8 cellular contexts compared by ENCODE assay signal in the genomic region with DNA sequence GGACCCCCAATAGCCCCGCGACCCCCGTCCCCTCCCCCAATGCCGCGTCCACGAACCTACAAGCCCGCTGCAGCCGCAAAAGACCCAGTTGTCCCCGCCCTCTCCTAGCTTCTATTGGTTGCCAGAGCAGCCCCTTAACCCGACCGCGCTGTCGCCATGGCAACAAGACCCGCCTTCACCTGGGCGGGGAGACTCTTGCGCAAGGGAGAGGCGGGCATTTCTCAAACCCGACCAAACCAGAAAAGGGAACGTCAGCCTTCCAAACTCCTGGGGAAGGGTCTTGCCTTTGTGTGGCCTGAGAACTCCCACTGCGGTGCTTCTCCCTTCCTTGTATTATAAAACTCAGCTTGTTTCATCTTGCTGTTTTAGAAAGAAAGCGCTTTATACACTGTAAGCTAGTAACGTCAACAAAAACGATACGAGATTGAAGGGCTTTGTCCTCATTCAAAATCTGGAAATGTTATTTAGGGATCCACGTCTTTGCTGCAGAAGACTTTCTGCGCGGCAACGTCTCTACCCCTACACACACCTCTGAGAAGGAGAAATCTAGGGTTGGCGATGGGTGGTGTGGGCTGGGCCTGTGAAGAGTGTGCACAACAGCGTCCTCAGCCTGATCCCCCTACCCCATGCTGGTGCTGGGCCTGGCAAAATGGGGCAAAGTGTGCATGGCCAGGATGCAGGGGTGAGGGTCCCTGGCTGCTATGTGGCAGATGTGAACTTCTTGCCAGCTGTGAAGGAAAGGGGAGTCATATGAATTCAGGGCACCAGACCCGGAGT. TPM values are rescaled to one million over a fixed set of nuclear protein-coding genes. Genes with fewer than 3 reads are reported as not detected.
DNase-seq lines count a peak whose midpoint lies in the region; ATAC-seq, FAIRE-seq and TF ChIP-seq lines count a peak whose summit lies in the region.

A gene (minus strand): TSS at position 86 of the 777 bp plus-strand sequence. CDS start 551 bp downstream, outside the sequence.

- FAIRE-seq in H54 (lab: Jason Lieb, UNC) = no peak

- peak; percentile 97 to 98 for ATAC-seq in naive B cell (ENCODE audit: low read depth in 2 of 2)
- ATAC-seq in stimulated activated effector memory CD8-positive, alpha-beta T cell treated with anti-CD3 and anti-CD28 coated beads, Interleukin-12 subunit alpha, Interleukin-12 subunit beta, amount 100 ng/mL, for 72 hours = peak; percentile 96

- no peak for TF ChIP-seq POLR2A in H54 (IDR thresholded peaks at IDR 0.05; ENCODE audit: low read depth, low read length)

- DNase-seq in DMS79 (lab: John Stamatoyannopoulos, UW) (peak; percentile 72), H54 (ENCODE audit: insufficient read length, low spot score) (peak; percentile 83), LoVo (ENCODE audit: low spot score) (peak; percentile 94), RWPE1 (ENCODE audit: low spot score) (peak; percentile 100), fibroblast of gingiva (ENCODE audit: low read depth) (peak; percentile 91), naive B cell (peak; percentile 95)
- peak; percentile 97 to 99 for DNase-seq in activated T-helper 1 cell treated with anti-CD3 and anti-CD28 coated beads, Interleukin-2, amount 50 U/mL, for 16 hours (ENCODE audit: low read depth in 1 of 2, low spot score in 1 of 2)
- DNase-seq in stimulated activated effector memory CD8-positive, alpha-beta T cell treated with anti-CD3 and anti-CD28 coated beads, Interleukin-12 subunit alpha, Interleukin-12 subunit beta, amount 100 ng/mL, for 72 hours (ENCODE audit: low spot score in 2 of 2) = peak; percentile 99

- H3K9me3 Mint-ChIP-seq in naive B cell = no peaks in the 10 kb centered on the region
- H3K9me3 Mint-ChIP-seq in stimulated activated effector memory CD8-positive, alpha-beta T cell treated with anti-CD3 and anti-CD28 coated beads, Interleukin-12 subunit alpha, Interleukin-12 subunit beta, amount 100 ng/mL, for 72 hours = no peaks in the 10 kb centered on the region

- peak within 1 kb of the TSS; percentile 69 for H3K27ac ChIP-seq in RWPE1

- peak within 1 kb of the TSS; percentile 69 to 97 (median 85) for H3K27ac Mint-ChIP-seq in naive B cell
- peak within 1 kb of the TSS; percentile 88 for H3K27ac Mint-ChIP-seq in stimulated activated effector memory CD8-positive, alpha-beta T cell treated with anti-CD3 and anti-CD28 coated beads, Interleukin-12 subunit alpha, Interleukin-12 subunit beta, amount 100 ng/mL, for 72 hours

- H3K4me1 Mint-ChIP-seq in naive B cell = peaks cover 14 to 22% (median 16%) of the 10 kb centered on the region in 3 donors
- peaks cover 16% of the 10 kb centered on the region for H3K4me1 Mint-ChIP-seq in stimulated activated effector memory CD8-positive, alpha-beta T cell treated with anti-CD3 and anti-CD28 coated beads, Interleukin-12 subunit alpha, Interleukin-12 subunit beta, amount 100 ng/mL, for 72 hours

- peaks cover 9 to 10% of the 10 kb centered on the region in 2 donors for H3K36me3 Mint-ChIP-seq in naive B cell
- H3K36me3 Mint-ChIP-seq in stimulated activated effector memory CD8-positive, alpha-beta T cell treated with anti-CD3 and anti-CD28 coated beads, Interleukin-12 subunit alpha, Interleukin-12 subunit beta, amount 100 ng/mL, for 72 hours = peaks cover 14% of the 10 kb centered on the region

- no peak for TF ChIP-seq CTCF in RWPE1 (conservative IDR thresholded peaks at IDR 0.05; ENCODE audit: low read depth)

- peaks cover 23 to 29% (median 23%) of the 10 kb centered on the region in 3 donors for H3K27me3 Mint-ChIP-seq in naive B cell

- CTCF ChIA-PET in RWPE1 (lab: Yijun Ruan, JAX) = interaction anchor here (0.5 to 1.5 kb wide), 5 partner anchors 17 to 282 kb away, joined by 3 to 14 read pairs (median 4); no protein-coding TSS in a partner anchor

- POLR2A ChIA-PET in RWPE1 (lab: Yijun Ruan, JAX; ENCODE audit: low non-redundant PET) = interaction anchor here (0.5 kb wide), 1 partner anchor 18 kb away, joined by 3 read pairs; no protein-coding TSS in a partner anchor

- peak within 1 kb of the TSS; percentile 85 to 97 (median 92) for H3K4me3 Mint-ChIP-seq in naive B cell
- peak within 1 kb of the TSS; percentile 83 for H3K4me3 Mint-ChIP-seq in stimulated activated effector memory CD8-positive, alpha-beta T cell treated with anti-CD3 and anti-CD28 coated beads, Interleukin-12 subunit alpha, Interleukin-12 subunit beta, amount 100 ng/mL, for 72 hours

RNA-seq across cellular contexts. Expression of the gene that starts here (rescaled TPM):
- polyA plus RNA-seq in naive B cell (ENCODE audit: low read depth in 6 of 6) = 10 to 100 TPM; 24.6 to 43.5 (median 31.4) TPM

Comparison
In these comparisons a context has a peak if more than half of its experiments do, and no peak if none do; other contexts are left out.
1. Peak in every context shown above with its lines: DNase-seq, ATAC-seq and H3K27ac ChIP-seq.